18 cellular contexts compared by ENCODE assay signal in genomic region chr15:39881790-39882189, GRCh38. TPM values are rescaled to one million over a fixed set of nuclear protein-coding genes. Genes with fewer than 3 reads are reported as not detected.
DNase-seq lines count a peak whose midpoint lies in the region; ATAC-seq and TF ChIP-seq lines count a peak whose summit lies in the region.
"Had no signal": no experiment of that assay in that cellular context is flagged by ENCODE, and none has a peak within 500 bp of the region (broad histone marks: within the 10 kb centered on the region; RNA-seq: fewer than 3 reads in every experiment).

No MANE protein-coding gene starts in this region.

- H4K20me1 ChIP-seq in GM23338 (replicated peaks; ENCODE audit: insufficient read depth): no peaks in the 10 kb centered on the region

- H3F3A ChIP-seq in GM23338 (replicated peaks; ENCODE audit: low read depth): 0 out of 2 replicates have a peak, but pooled peaks cover 3% of the 10 kb centered on the region

- ATAC-seq in GM23338 (no peak), WTC11 (no peak)

- CTCF ChIA-PET in WTC11 (lab: Charles Lee): interaction anchor here (0.6 kb wide), 1 partner anchor 191 kb away, joined by 4 read pairs; no protein-coding TSS in a partner anchor

- no peaks in the 10 kb centered on the region; the same call in 1 of the 2 replicates for H3K9me2 ChIP-seq in GM23338 (ENCODE audit: insufficient read depth)

- H3K4me2 ChIP-seq in GM23338: 0 out of 2 replicates have a peak overlapping the region, but pooled peaks have one; percentile 2
- H3K4me2 ChIP-seq: BLaER1 had no signal

- H3K27me3 ChIP-seq in GM23338 (ENCODE audit: insufficient read depth): no peaks in the 10 kb centered on the region
- H3K27me3 ChIP-seq: BLaER1 had no signal

- no peak overlapping the region for H2AFZ ChIP-seq in GM23338

- DNase-seq in GM23338 (ENCODE audit: low spot score) (no peak), WTC11 (ENCODE audit: low spot score) (no peak), fibroblast of pulmonary artery (ENCODE audit: low read depth) (peak; percentile 48), osteocyte (ENCODE audit: extremely low spot score, unreplicated experiment) (no peak), GM10266 (ENCODE audit: extremely low spot score) (no peak)
- DNase-seq in activated CD4-positive, alpha-beta T cell treated with anti-CD3 and anti-CD28 coated beads, Interleukin-2, amount 50 U/mL, for 4 hours: no peak
- DNase-seq in stimulated activated CD8-positive, alpha-beta memory T cell treated with anti-CD3 and anti-CD28 coated beads, Interleukin-4, amount 100 ng/mL, for 48 hours: no peak
- DNase-seq: CD4-positive, alpha-beta T cell; CD8-positive, alpha-beta memory T cell; DMS53; DMS79 treated with DMSO at 0.1 percent for 48 hours; GF-D8; GOT3; H7; HCEC 1CT had no signal

- H3K4me1 Mint-ChIP-seq in GM23338 (peaks cover 44% of the 10 kb centered on the region), WTC11 (peaks cover 44% of the 10 kb centered on the region), osteocyte (ENCODE audit: unreplicated experiment) (peaks cover 2% of the 10 kb centered on the region)
- H3K4me1 Mint-ChIP-seq: B cell; CD8-positive, alpha-beta memory T cell had no signal

- H3K27me3 Mint-ChIP-seq in GM23338 (ENCODE audit: insufficient read depth, low read depth, poor library complexity) (peaks cover 8% of the 10 kb centered on the region), WTC11 (ENCODE audit: low read depth) (no peaks in the 10 kb centered on the region), osteocyte (ENCODE audit: unreplicated experiment) (no peaks in the 10 kb centered on the region)

- peak overlapping the region; percentile 80 for H3K27ac Mint-ChIP-seq in GM23338
- H3K27ac Mint-ChIP-seq in WTC11: peak overlapping the region; percentile 28; the same call in 1 of the 2 replicates
- H3K27ac Mint-ChIP-seq in osteocyte (ENCODE audit: unreplicated experiment): no peak overlapping the region
- H3K27ac Mint-ChIP-seq: B cell; CD4-positive, alpha-beta T cell; CD8-positive, alpha-beta memory T cell had no signal

- peaks cover 48% of the 10 kb centered on the region; the same call in 2 of the 3 replicates for H3K36me3 Mint-ChIP-seq in GM23338 (ENCODE audit: low read depth)
- H3K36me3 Mint-ChIP-seq in WTC11: peaks cover 17% of the 10 kb centered on the region
- no peaks in the 10 kb centered on the region for H3K36me3 Mint-ChIP-seq in osteocyte (ENCODE audit: unreplicated experiment)
- H3K36me3 Mint-ChIP-seq: CD8-positive, alpha-beta memory T cell had no signal

- H3K9me3 Mint-ChIP-seq in GM23338 (no peaks in the 10 kb centered on the region; the same call in 2 of the 3 replicates), WTC11 (no peaks in the 10 kb centered on the region), osteocyte (ENCODE audit: unreplicated experiment) (no peaks in the 10 kb centered on the region)
- H3K9me3 Mint-ChIP-seq: CD4-positive, alpha-beta T cell; CD8-positive, alpha-beta memory T cell had no signal

- H3K27ac ChIP-seq in GM23338 (ENCODE audit: low read depth): peak overlapping the region; percentile 16; the same call in 1 of the 2 replicates
- H3K27ac ChIP-seq: BLaER1, C4-2B had no signal

- H3K4me1 ChIP-seq in GM23338 (ENCODE audit: insufficient read depth): peaks cover 58% of the 10 kb centered on the region

- H3K4me3 ChIP-seq in GM23338 (no peak overlapping the region), fibroblast of pulmonary artery (replicated peaks; ENCODE audit: low read depth, low read length) (no peak overlapping the region)
- H3K4me3 ChIP-seq: BLaER1 had no signal

- TF ChIP-seq CTCF in GM23338 (conservative IDR thresholded peaks at IDR 0.05; ENCODE audit: low read depth in 2 of 2): no peak
- no peak for TF ChIP-seq CTCF in WTC11 (IDR thresholded peaks at IDR 0.05)
- TF ChIP-seq CTCF in fibroblast of pulmonary artery (IDR thresholded peaks at IDR 0.05; ENCODE audit: low read length, missing control alignments): no peak
- TF ChIP-seq CTCF in osteocyte (IDR thresholded peaks at IDR 0.05): no peak
- TF ChIP-seq CTCF in GM10266 (IDR thresholded peaks at IDR 0.05; ENCODE audit: control insufficient read depth, insufficient read depth, low read depth, missing control alignments): no peak

- no peaks in the 10 kb centered on the region for H3K36me3 ChIP-seq in GM23338 (ENCODE audit: insufficient read depth)

- H3K4me3 Mint-ChIP-seq in GM23338 (no peak overlapping the region), WTC11 (no peak overlapping the region), osteocyte (ENCODE audit: unreplicated experiment) (no peak overlapping the region)
- H3K4me3 Mint-ChIP-seq: B cell; CD4-positive, alpha-beta T cell; CD8-positive, alpha-beta memory T cell had no signal

- H3K79me2 ChIP-seq in GM23338 (replicated peaks; ENCODE audit: insufficient read depth): peaks cover 91% of the 10 kb centered on the region

- POLR2A ChIA-PET in WTC11 (lab: Charles Lee): no interaction called here

TF ChIP-seq in GM23338, 12 proteins besides CTCF, POLR2A, EP300 and RAD21 (continues in another document):
- TF ChIP-seq, protein P1, sequence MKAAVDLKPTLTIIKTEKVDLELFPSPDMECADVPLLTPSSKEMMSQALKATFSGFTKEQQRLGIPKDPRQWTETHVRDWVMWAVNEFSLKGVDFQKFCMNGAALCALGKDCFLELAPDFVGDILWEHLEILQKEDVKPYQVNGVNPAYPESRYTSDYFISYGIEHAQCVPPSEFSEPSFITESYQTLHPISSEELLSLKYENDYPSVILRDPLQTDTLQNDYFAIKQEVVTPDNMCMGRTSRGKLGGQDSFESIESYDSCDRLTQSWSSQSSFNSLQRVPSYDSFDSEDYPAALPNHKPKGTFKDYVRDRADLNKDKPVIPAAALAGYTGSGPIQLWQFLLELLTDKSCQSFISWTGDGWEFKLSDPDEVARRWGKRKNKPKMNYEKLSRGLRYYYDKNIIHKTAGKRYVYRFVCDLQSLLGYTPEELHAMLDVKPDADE (IDR thresholded peaks at IDR 0.05): no peak

TF ChIP-seq in WTC11, 78 proteins besides CTCF, POLR2A, EP300 and RAD21:
- no peak for TF ChIP-seq CREM (CRISPR knock-in tag; IDR thresholded peaks at IDR 0.05)

RNA-seq across cellular contexts. Expression of gene GPR176, which starts 38.3 kb away (rescaled TPM):
- total RNA-seq in GM23338 (2014; rRNA removed; shearing (Covaris generic)): 226 and 248 TPM in 2 replicates
- polyA plus RNA-seq in GM23338 (2016; fragmentation: Nextera tagmentation; extraction: Ambion mirVana): 60.0 and 62.9 TPM in 2 replicates
- total RNA-seq in WTC11 (2021) (117 to 131 TPM (median 127 TPM) in 3 replicates), osteocyte (21.1 and 22.0 TPM in 2 replicates)
- total RNA-seq: CD4-positive, alpha-beta T cell had no signal
- polyA plus RNA-seq: CD8-positive, alpha-beta memory T cell had no signal

RNA-seq across cellular contexts. Expression of gene EIF2AK4, which starts 52.1 kb away (rescaled TPM):
- 149 and 164 TPM in 2 replicates for total RNA-seq in GM23338 (2014; rRNA removed; shearing (Covaris generic))
- 456 and 490 TPM in 2 replicates for polyA plus RNA-seq in GM23338 (2016; fragmentation: Nextera tagmentation; extraction: Ambion mirVana)
- total RNA-seq in WTC11 (2021): 89.1 to 93.2 TPM (median 90.7 TPM) in 3 replicates
- 37.8 and 42.2 TPM in 2 replicates for total RNA-seq in osteocyte
